1 cellular context compared by ENCODE assay signal in the genomic region with DNA sequence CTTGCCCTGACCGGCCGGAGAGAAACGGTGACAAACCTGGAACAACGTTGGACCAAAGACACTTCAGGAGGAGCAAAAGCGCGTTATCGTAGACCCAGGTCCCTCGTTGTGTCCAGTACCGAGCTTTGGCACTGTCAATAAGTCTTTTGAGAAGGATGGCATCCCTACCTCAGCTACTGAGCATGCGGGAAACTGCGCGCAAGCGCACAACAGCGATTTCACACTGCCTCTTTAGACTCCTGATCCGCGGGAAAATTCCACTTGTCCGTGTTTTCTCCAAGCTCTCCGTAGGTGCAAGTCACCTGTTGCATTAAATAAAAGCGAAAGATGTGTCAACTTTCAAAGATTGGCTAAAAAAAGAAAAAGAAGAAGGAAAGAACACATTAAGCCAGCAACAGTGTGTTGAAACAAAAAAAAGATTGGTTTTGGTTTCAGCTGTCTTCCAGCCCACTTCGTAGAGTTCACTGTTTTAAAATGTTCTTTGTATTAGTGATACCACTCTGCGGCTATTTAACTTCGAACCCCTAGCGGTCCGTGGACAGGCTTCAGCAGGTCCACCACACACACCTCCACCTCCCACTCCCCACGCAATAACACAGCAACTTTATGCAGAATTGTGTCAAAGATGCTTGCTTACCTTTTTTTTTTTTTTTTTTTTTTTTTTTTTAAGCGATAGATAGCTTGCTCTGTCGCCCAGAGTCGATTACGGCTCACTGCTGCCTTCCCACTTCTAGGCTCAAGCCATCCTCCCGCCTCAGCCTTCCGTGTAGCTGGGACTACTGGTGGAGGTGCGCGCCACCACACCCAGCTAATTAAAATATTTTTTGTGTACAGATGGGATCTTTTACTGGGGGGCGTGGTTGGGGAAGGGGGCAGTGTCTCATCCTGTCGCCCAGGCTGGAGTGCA.
A peak's percentile ranks its signal among the peaks of the same experiment; 100 is the strongest.
TF ChIP-seq lines count a peak whose summit lies in the region.

A gene with protein sequence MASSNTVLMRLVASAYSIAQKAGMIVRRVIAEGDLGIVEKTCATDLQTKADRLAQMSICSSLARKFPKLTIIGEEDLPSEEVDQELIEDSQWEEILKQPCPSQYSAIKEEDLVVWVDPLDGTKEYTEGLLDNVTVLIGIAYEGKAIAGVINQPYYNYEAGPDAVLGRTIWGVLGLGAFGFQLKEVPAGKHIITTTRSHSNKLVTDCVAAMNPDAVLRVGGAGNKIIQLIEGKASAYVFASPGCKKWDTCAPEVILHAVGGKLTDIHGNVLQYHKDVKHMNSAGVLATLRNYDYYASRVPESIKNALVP (minus strand): TSS at position 139 of the 907 bp plus-strand sequence. CDS start 9,942 bp downstream, outside the sequence.

TF ChIP-seq in HepG2, 621 proteins besides CTCF, POLR2A, EP300 and RAD21 (continued from another document and continues in another):
- TF ChIP-seq, protein P1, sequence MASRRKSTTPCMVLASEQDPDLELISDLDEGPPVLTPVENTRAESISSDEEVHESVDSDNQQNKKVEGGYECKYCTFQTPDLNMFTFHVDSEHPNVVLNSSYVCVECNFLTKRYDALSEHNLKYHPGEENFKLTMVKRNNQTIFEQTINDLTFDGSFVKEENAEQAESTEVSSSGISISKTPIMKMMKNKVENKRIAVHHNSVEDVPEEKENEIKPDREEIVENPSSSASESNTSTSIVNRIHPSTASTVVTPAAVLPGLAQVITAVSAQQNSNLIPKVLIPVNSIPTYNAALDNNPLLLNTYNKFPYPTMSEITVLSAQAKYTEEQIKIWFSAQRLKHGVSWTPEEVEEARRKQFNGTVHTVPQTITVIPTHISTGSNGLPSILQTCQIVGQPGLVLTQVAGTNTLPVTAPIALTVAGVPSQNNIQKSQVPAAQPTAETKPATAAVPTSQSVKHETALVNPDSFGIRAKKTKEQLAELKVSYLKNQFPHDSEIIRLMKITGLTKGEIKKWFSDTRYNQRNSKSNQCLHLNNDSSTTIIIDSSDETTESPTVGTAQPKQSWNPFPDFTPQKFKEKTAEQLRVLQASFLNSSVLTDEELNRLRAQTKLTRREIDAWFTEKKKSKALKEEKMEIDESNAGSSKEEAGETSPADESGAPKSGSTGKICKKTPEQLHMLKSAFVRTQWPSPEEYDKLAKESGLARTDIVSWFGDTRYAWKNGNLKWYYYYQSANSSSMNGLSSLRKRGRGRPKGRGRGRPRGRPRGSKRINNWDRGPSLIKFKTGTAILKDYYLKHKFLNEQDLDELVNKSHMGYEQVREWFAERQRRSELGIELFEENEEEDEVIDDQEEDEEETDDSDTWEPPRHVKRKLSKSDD (CRISPR knock-in tag; IDR thresholded peaks at IDR 0.05; ENCODE audit: low read depth): no peak
- TF ChIP-seq SNAI1 (CRISPR knock-in tag; IDR thresholded peaks at IDR 0.05; ENCODE audit: borderline replicate concordance): no peak
- TF ChIP-seq, protein P2, sequence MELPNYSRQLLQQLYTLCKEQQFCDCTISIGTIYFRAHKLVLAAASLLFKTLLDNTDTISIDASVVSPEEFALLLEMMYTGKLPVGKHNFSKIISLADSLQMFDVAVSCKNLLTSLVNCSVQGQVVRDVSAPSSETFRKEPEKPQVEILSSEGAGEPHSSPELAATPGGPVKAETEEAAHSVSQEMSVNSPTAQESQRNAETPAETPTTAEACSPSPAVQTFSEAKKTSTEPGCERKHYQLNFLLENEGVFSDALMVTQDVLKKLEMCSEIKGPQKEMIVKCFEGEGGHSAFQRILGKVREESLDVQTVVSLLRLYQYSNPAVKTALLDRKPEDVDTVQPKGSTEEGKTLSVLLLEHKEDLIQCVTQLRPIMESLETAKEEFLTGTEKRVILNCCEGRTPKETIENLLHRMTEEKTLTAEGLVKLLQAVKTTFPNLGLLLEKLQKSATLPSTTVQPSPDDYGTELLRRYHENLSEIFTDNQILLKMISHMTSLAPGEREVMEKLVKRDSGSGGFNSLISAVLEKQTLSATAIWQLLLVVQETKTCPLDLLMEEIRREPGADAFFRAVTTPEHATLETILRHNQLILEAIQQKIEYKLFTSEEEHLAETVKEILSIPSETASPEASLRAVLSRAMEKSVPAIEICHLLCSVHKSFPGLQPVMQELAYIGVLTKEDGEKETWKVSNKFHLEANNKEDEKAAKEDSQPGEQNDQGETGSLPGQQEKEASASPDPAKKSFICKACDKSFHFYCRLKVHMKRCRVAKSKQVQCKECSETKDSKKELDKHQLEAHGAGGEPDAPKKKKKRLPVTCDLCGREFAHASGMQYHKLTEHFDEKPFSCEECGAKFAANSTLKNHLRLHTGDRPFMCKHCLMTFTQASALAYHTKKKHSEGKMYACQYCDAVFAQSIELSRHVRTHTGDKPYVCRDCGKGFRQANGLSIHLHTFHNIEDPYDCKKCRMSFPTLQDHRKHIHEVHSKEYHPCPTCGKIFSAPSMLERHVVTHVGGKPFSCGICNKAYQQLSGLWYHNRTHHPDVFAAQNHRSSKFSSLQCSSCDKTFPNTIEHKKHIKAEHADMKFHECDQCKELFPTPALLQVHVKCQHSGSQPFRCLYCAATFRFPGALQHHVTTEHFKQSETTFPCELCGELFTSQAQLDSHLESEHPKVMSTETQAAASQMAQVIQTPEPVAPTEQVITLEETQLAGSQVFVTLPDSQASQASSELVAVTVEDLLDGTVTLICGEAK (IDR thresholded peaks at IDR 0.05): no peak
- TF ChIP-seq, protein P2 (CRISPR knock-in tag; IDR thresholded peaks at IDR 0.05): peak; percentile 43; the same call in 1 of the 2 replicates
- TF ChIP-seq, protein P3, sequence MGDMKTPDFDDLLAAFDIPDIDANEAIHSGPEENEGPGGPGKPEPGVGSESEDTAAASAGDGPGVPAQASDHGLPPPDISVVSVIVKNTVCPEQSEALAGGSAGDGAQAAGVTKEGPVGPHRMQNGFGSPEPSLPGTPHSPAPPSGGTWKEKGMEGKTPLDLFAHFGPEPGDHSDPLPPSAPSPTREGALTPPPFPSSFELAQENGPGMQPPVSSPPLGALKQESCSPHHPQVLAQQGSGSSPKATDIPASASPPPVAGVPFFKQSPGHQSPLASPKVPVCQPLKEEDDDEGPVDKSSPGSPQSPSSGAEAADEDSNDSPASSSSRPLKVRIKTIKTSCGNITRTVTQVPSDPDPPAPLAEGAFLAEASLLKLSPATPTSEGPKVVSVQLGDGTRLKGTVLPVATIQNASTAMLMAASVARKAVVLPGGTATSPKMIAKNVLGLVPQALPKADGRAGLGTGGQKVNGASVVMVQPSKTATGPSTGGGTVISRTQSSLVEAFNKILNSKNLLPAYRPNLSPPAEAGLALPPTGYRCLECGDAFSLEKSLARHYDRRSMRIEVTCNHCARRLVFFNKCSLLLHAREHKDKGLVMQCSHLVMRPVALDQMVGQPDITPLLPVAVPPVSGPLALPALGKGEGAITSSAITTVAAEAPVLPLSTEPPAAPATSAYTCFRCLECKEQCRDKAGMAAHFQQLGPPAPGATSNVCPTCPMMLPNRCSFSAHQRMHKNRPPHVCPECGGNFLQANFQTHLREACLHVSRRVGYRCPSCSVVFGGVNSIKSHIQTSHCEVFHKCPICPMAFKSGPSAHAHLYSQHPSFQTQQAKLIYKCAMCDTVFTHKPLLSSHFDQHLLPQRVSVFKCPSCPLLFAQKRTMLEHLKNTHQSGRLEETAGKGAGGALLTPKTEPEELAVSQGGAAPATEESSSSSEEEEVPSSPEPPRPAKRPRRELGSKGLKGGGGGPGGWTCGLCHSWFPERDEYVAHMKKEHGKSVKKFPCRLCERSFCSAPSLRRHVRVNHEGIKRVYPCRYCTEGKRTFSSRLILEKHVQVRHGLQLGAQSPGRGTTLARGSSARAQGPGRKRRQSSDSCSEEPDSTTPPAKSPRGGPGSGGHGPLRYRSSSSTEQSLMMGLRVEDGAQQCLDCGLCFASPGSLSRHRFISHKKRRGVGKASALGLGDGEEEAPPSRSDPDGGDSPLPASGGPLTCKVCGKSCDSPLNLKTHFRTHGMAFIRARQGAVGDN (CRISPR knock-in tag; IDR thresholded peaks at IDR 0.05): 0 out of 2 replicates have a peak, but pooled peaks have one; percentile 9
- TF ChIP-seq, protein P4, sequence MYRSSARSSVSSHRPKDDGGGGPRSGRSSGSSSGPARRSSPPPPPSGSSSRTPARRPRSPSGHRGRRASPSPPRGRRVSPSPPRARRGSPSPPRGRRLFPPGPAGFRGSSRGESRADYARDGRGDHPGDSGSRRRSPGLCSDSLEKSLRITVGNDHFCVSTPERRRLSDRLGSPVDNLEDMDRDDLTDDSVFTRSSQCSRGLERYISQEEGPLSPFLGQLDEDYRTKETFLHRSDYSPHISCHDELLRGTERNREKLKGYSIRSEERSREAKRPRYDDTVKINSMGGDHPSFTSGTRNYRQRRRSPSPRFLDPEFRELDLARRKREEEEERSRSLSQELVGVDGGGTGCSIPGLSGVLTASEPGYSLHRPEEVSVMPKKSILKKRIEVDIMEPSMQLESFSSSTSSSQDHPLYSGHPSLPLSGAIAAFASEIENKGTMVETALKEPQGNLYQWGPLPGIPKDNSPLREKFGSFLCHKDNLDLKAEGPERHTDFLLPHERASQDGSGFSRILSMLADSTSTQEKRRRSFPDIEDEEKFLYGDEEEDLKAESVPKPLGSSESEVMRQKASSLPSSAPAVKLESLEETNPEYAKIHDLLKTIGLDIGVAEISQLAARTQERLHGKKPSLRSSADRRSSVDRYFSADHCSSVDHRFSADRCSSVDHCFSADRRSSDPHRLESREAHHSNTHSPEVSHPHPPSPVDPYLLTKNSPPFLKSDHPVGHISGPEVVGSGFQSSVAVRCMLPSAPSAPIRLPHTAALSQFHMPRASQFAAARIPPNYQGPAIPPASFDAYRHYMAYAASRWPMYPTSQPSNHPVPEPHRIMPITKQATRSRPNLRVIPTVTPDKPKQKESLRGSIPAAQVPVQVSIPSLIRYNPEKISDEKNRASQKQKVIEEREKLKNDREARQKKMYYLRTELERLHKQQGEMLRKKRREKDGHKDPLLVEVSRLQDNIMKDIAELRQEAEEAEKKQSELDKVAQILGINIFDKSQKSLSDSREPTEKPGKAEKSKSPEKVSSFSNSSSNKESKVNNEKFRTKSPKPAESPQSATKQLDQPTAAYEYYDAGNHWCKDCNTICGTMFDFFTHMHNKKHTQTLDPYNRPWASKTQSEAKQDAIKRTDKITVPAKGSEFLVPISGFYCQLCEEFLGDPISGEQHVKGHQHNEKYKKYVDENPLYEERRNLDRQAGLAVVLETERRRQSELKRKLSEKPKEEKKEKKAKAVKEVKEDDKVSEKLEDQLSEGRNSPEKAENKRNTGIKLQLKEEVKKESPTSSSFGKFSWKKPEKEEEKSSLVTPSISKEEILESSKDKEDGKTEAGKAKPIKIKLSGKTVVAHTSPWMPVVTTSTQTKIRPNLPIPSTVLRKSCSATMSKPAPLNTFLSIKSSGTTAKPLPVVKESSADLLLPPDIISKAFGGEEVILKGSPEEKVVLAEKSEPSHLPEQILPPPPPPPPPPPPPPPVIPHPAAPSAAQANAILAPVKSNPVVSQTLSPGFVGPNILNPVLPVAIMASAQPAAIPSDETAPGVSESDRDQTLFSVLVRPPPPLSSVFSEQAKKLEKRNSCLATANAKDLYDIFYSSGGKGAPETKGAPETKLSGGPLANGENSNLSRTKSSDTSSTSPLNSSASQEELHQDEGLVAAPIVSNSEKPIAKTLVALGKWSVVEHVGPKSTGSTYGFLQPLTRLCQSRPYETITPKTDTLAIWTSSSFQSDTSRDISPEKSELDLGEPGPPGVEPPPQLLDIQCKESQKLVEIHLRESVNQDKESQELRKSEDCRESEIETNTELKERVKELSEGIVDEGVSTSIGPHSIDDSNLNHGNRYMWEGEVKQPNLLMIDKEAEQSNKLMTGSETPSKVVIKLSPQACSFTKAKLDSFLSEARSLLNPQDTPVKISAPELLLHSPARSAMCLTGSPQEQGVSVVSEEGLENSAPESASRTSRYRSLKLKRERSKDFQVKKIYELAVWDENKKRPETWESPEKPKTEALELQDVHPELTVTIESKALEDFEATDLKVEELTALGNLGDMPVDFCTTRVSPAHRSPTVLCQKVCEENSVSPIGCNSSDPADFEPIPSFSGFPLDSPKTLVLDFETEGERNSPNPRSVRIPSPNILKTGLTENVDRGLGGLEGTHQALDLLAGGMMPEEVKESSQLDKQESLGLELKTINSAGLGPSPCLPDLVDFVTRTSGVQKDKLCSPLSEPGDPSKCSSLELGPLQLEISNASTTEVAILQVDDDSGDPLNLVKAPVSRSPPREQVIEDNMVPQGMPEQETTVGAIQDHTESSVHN (CRISPR knock-in tag; IDR thresholded peaks at IDR 0.05): no peak
- TF ChIP-seq ZNF562 (CRISPR knock-in tag; IDR thresholded peaks at IDR 0.05; ENCODE audit: borderline replicate concordance): no peak
- TF ChIP-seq ARID2 (CRISPR knock-in tag; IDR thresholded peaks at IDR 0.05; ENCODE audit: borderline replicate concordance): no peak
- TF ChIP-seq KLF6 (CRISPR knock-in tag; IDR thresholded peaks at IDR 0.05): peak; percentile 55; the same call in 1 of the 2 replicates
- TF ChIP-seq, protein P5, sequence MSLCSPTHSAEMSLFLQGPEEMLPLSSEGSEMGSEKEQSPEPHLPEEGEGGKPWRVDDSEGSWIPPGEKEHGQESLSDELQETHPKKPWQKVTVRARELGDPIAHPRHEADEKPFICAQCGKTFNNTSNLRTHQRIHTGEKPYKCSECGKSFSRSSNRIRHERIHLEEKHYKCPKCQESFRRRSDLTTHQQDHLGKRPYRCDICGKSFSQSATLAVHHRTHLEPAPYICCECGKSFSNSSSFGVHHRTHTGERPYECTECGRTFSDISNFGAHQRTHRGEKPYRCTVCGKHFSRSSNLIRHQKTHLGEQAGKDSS (CRISPR knock-in tag; IDR thresholded peaks at IDR 0.05; ENCODE audit: borderline replicate concordance, low read depth): no peak
